ENCODE assay signal across 8 cellular contexts in the genomic region with DNA sequence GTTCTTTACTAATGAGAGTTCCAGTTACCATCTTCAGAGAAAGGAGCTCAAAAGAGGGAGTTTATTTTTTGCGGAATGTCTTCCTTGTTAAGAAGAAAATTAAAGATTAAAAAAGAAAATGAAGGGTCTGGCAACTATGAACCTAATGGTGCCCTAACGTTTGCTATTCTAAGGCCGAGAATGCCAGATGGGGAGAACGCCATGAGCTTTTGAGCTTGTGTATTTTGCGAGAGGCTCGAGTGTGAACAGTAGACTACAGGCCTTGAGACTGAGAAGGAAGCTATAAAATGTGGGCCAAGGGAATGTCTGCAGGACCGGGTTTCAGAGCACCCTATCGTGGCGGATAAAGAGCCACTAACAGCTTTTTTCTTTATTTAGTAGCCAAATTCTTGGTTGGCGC. TPM values are rescaled to one million over a fixed set of nuclear protein-coding genes. Genes with fewer than 3 reads are reported as not detected.
A peak's percentile ranks its signal among the peaks of the same experiment; 100 is the strongest.
DNase-seq lines count a peak whose midpoint lies in the region; ATAC-seq, FAIRE-seq and TF ChIP-seq lines count a peak whose summit lies in the region.

No MANE protein-coding gene starts in this region.

- TF ChIP-seq POLR2A in tibial nerve (IDR thresholded peaks at IDR 0.05): no peak

- H3K27me3 ChIP-seq in astrocyte (ENCODE audit: insufficient read depth, low read length) (peaks cover 10% of the 10 kb centered on the region), lower lobe of right lung (ENCODE audit: low read depth) (peaks cover 13% of the 10 kb centered on the region), tibial nerve (no peaks in the 10 kb centered on the region)

- no peaks in the 10 kb centered on the region for H4K20me1 ChIP-seq in astrocyte (ENCODE audit: insufficient read depth, low read length)

- no peak for FAIRE-seq in astrocyte (lab: Jason Lieb, UNC)

- no peak for ATAC-seq in activated T-cell treated with anti-CD3 and anti-CD28 coated beads, Interleukin-2, amount 50 U/mL, for 4 hours
- no peak for ATAC-seq in lower lobe of right lung

- no peak for DNase-seq in activated T-cell treated with anti-CD3 and anti-CD28 coated beads, Interleukin-2, amount 50 U/mL, for 4 hours
- DNase-seq in activated T-cell treated with anti-CD3 and anti-CD28 coated beads, Interleukin-2, amount 50 U/mL, for 1 hour: no peak
- DNase-seq in astrocyte (ENCODE audit: low read depth) (no peak), lower lobe of right lung (no peak), tibial nerve (ENCODE audit: low spot score in 2 of 2) (no peak), AML-193 (lab: John Stamatoyannopoulos, UW) (no peak), NCI-H1436 (lab: John Stamatoyannopoulos, UW) (no peak)
- no peak for DNase-seq in activated CD4-positive, CD25-positive, alpha-beta regulatory T cell (lab: John Stamatoyannopoulos, UW)

- H3K27ac ChIP-seq in astrocyte (ENCODE audit: low read depth, low read length): no peak overlapping the region
- peak overlapping the region; percentile 83 for H3K27ac ChIP-seq in lower lobe of right lung
- peak overlapping the region in 3 of 4 donors; percentile 21 to 88 (median 84) for H3K27ac ChIP-seq in tibial nerve

- H3K4me3 Mint-ChIP-seq in activated T-cell treated with anti-CD3 and anti-CD28 coated beads, Interleukin-2, amount 50 U/mL, for 4 hours: peak overlapping the region; percentile 82
- H3K4me3 Mint-ChIP-seq in astrocyte (ENCODE audit: unreplicated experiment): peak overlapping the region; percentile 88

- no peaks in the 10 kb centered on the region for H3K36me3 ChIP-seq in astrocyte (ENCODE audit: insufficient read depth, low read length)
- H3K36me3 ChIP-seq in lower lobe of right lung: no peaks in the 10 kb centered on the region
- no peaks in the 10 kb centered on the region for H3K36me3 ChIP-seq in tibial nerve

- H3K4me2 ChIP-seq in astrocyte (ENCODE audit: low read length): peak overlapping the region; percentile 89

- no peak for TF ChIP-seq EP300 in tibial nerve (IDR thresholded peaks at IDR 0.05)

- intact Hi-C loops in lower lobe of right lung (cut with DNase I): no loop called here

- H3K9me3 ChIP-seq in astrocyte (ENCODE audit: insufficient read depth, low read depth, low read length) (no peaks in the 10 kb centered on the region), lower lobe of right lung (no peaks in the 10 kb centered on the region), tibial nerve (no peaks in the 10 kb centered on the region)

- H3K79me2 ChIP-seq in astrocyte (ENCODE audit: insufficient read depth, low read length): no peaks in the 10 kb centered on the region

- no peaks in the 10 kb centered on the region for H3K9me3 Mint-ChIP-seq in activated T-cell treated with anti-CD3 and anti-CD28 coated beads, Interleukin-2, amount 50 U/mL, for 4 hours
- no peaks in the 10 kb centered on the region for H3K9me3 Mint-ChIP-seq in astrocyte (ENCODE audit: unreplicated experiment)

- H3K36me3 Mint-ChIP-seq in activated T-cell treated with anti-CD3 and anti-CD28 coated beads, Interleukin-2, amount 50 U/mL, for 4 hours (ENCODE audit: insufficient read depth): no peaks in the 10 kb centered on the region
- H3K36me3 Mint-ChIP-seq in astrocyte (ENCODE audit: low read depth, unreplicated experiment): no peaks in the 10 kb centered on the region

- peaks cover 21% of the 10 kb centered on the region for H3K27me3 Mint-ChIP-seq in activated T-cell treated with anti-CD3 and anti-CD28 coated beads, Interleukin-2, amount 50 U/mL, for 4 hours (ENCODE audit: low read depth)
- H3K27me3 Mint-ChIP-seq in astrocyte (ENCODE audit: low read depth, unreplicated experiment): peaks cover 6% of the 10 kb centered on the region

- H3K4me1 Mint-ChIP-seq in activated T-cell treated with anti-CD3 and anti-CD28 coated beads, Interleukin-2, amount 50 U/mL, for 4 hours (ENCODE audit: low read depth): peaks cover 27% of the 10 kb centered on the region
- no peaks in the 10 kb centered on the region for H3K4me1 Mint-ChIP-seq in astrocyte (ENCODE audit: low read depth, unreplicated experiment)

- H3K9ac ChIP-seq in astrocyte (ENCODE audit: low read length): peak overlapping the region; percentile 70

- H3K4me3 ChIP-seq in astrocyte (ENCODE audit: insufficient read depth, low read depth, low read length) (peak overlapping the region; percentile 64), lower lobe of right lung (peak overlapping the region; percentile 89), tibial nerve (peak overlapping the region; percentile 63 to 87 (median 78))

- no peak for TF ChIP-seq CTCF in astrocyte (IDR thresholded peaks at IDR 0.05; ENCODE audit: insufficient read depth, low read depth, low read length)
- TF ChIP-seq CTCF in lower lobe of right lung (IDR thresholded peaks at IDR 0.05): no peak
- TF ChIP-seq CTCF in tibial nerve (IDR thresholded peaks at IDR 0.05): no peak

- no peak overlapping the region for H3K27ac Mint-ChIP-seq in astrocyte (ENCODE audit: unreplicated experiment)

- H3K4me1 ChIP-seq in astrocyte (ENCODE audit: insufficient read depth, low read length) (peaks cover 3% of the 10 kb centered on the region), lower lobe of right lung (peaks cover 19% of the 10 kb centered on the region), tibial nerve (peaks cover 0 to 29% (median 6%) of the 10 kb centered on the region in 4 donors)

- peak overlapping the region; percentile 91 for H2AFZ ChIP-seq in astrocyte (ENCODE audit: low read depth, low read length)

- 88 to 91% methylated on average over 10 of the region's 10 CpGs for WGBS in tibial nerve, 2 donors

RNA-seq across cellular contexts. Expression of gene FGF14, which starts 6.7 kb away (rescaled TPM):
- total RNA-seq in activated T-cell treated with anti-CD3 and anti-CD28 coated beads, Interleukin-2, amount 50 U/mL, for 4 hours: not detected
- total RNA-seq in astrocyte (0.14 and 0.23 TPM in 2 replicates), lower lobe of right lung (5.0 TPM), tibial nerve (1 to 10 TPM in 1 of 4 donors, under 1 TPM in 2, not detected in 1; 0.20 to 2.1 (median 0.21) TPM)
